ENCODE assay signal across 25 cellular contexts in the genomic region with DNA sequence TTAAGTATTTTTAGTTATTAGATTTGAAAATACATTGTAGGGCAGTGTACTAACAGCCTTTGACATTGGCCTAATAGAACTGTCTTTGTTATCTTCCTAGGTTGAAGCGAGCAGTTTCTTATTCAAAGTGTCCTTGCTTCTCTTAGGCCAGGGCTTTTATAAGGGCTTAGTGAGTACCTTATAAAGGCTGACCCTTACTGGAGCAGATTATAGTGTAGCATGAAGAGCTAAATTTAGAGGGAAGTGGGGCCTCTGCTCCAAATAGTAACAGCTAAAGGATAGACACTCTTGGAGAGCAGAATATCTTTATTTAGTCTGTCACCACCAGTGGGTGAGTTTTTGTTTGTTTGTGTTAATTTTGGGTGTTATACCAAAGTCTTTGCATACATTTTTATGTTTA. TPM values are rescaled to one million over a fixed set of nuclear protein-coding genes. Genes with fewer than 3 reads are reported as not detected.
A peak's percentile ranks its signal among the peaks of the same experiment; 100 is the strongest.
DNase-seq lines count a peak whose midpoint lies in the region; ATAC-seq, FAIRE-seq and TF ChIP-seq lines count a peak whose summit lies in the region.
"Had no signal": no experiment of that assay in that cellular context is flagged by ENCODE, and none has a peak within 500 bp of the region (broad histone marks: within the 10 kb centered on the region; RNA-seq: fewer than 3 reads in every experiment).

No MANE protein-coding gene starts in this region.

- TF ChIP-seq CTCF in HepG2 (CRISPR knock-in tag; IDR thresholded peaks at IDR 0.05): no peak
- TF ChIP-seq CTCF in right lobe of liver (IDR thresholded peaks at IDR 0.05): no peak
- TF ChIP-seq CTCF in cardiac muscle cell (IDR thresholded peaks at IDR 0.05; ENCODE audit: low read depth, low read length): no peak
- no peak for TF ChIP-seq CTCF in osteoblast (IDR thresholded peaks at IDR 0.05; ENCODE audit: extremely low read depth, low read depth, low read length)

- H3K4me3 ChIP-seq in HepG2 (replicated peaks in 1 of 3; ENCODE audit: insufficient read depth in 1 of 3, low read depth in 2 of 3, low read length in 3 of 3): no peak overlapping the region
- H3K4me3 ChIP-seq in right lobe of liver: no peak overlapping the region
- H3K4me3 ChIP-seq in cardiac muscle cell: peak overlapping the region; percentile 34
- H3K4me3 ChIP-seq in osteoblast (ENCODE audit: insufficient read depth, low read length): no peak overlapping the region
- H3K4me3 ChIP-seq in H7 (ENCODE audit: insufficient read depth, low read depth, low read length): no peak overlapping the region
- H3K4me3 ChIP-seq: lung, upper lobe of left lung had no signal

- DNase-seq in HepG2 (ENCODE audit: low spot score) (no peak), right lobe of liver (no peak), cardiac muscle cell (ENCODE audit: low read depth in 1 of 2, low spot score in 1 of 2) (peak in 1 of 2 donors; percentile 81), osteoblast (ENCODE audit: insufficient read length, low spot score, missing footprints) (no peak), NCI-H1105 (lab: John Stamatoyannopoulos, UW) (no peak), H7 (no peak)
- DNase-seq: ACHN; activated naive CD4-positive, alpha-beta T cell treated with Interleukin-2 at 50 U/mL for 16 hours; activated T-cell treated with anti-CD3 and anti-CD28 coated beads, Interleukin-2, amount 50 U/mL, for 1 hour; Calu3; dermis blood vessel endothelial cell; hypothalamus; NCI-H1436; NCI-H2171; NCI-H526 treated with DMSO at 0.1 percent for 48 hours; SHP77; stimulated activated CD4-positive, alpha-beta T cell treated with anti-CD3 and anti-CD28 coated beads, Interleukin-12 subunit alpha, Interleukin-12 subunit beta, amount 100 ng/mL, for 4 hours; stimulated activated naive CD8-positive, alpha-beta T cell treated with anti-CD3 and anti-CD28 coated beads, Interleukin-15, amount 100 ng/mL, for 72 hours; T-cell; upper lobe of left lung had no signal

- in situ Hi-C loops in HepG2 (cut with HindIII; ENCODE audit: extremely low pct_ligation_motif_present, low pct_unique_long_range_greater_than_20kb): no loop called here

- POLR2A ChIA-PET in HepG2 (lab: Yijun Ruan, JAX): interaction anchor here (2.5 kb wide), 1 partner anchor 16 kb away, joined by 8 read pairs; a partner anchor contains a TSS

- H2AFZ ChIP-seq in HepG2 (ENCODE audit: low read length): no peak overlapping the region
- H2AFZ ChIP-seq in osteoblast (ENCODE audit: low read length): no peak overlapping the region

- peaks cover 24% of the 10 kb centered on the region for H3K4me1 ChIP-seq in HepG2 (ENCODE audit: insufficient read depth, low read length)
- H3K4me1 ChIP-seq in right lobe of liver: peaks cover 0 to 8% (median 0%) of the 10 kb centered on the region in 4 donors
- peaks cover 70% of the 10 kb centered on the region for H3K4me1 ChIP-seq in cardiac muscle cell (ENCODE audit: low read depth)
- H3K4me1 ChIP-seq in osteoblast (ENCODE audit: insufficient read depth, low read length): peaks cover 20% of the 10 kb centered on the region
- H3K4me1 ChIP-seq: upper lobe of left lung had no signal

- intact Hi-C loops in HepG2 (cut with micrococcal nuclease; ENCODE audit: unreplicated experiment) (loop anchor here (2.0 to 10.0 kb wide), 2 partner anchors 15 to 1287 kb away; a partner anchor contains a TSS), right lobe of liver (cut with DNase I) (no loop called here)

- no peaks in the 10 kb centered on the region for H3K9me3 ChIP-seq in HepG2 (ENCODE audit: low read length)
- no peaks in the 10 kb centered on the region for H3K9me3 ChIP-seq in right lobe of liver
- no peaks in the 10 kb centered on the region for H3K9me3 ChIP-seq in cardiac muscle cell (ENCODE audit: low read depth)
- H3K9me3 ChIP-seq in osteoblast (ENCODE audit: low read depth, low read length): no peaks in the 10 kb centered on the region
- H3K9me3 ChIP-seq: upper lobe of left lung had no signal

- H3K27ac ChIP-seq in HepG2 (ENCODE audit: extremely low read length, insufficient read depth, low read length) (no peak overlapping the region), right lobe of liver (no peak overlapping the region), cardiac muscle cell (peak overlapping the region; percentile 97), osteoblast (ENCODE audit: low read depth, low read length) (peak overlapping the region; percentile 25)
- H3K27ac ChIP-seq: C4-2B, upper lobe of left lung had no signal

- H4K20me1 ChIP-seq in HepG2 (ENCODE audit: insufficient read depth, low read length): peaks cover 3% of the 10 kb centered on the region; the same call in 1 of the 2 replicates
- H4K20me1 ChIP-seq in osteoblast (ENCODE audit: insufficient read depth, low read length): peaks cover 4% of the 10 kb centered on the region

- no peak overlapping the region for H3K9ac ChIP-seq in HepG2 (ENCODE audit: insufficient read depth, low read depth, low read length)

- TF ChIP-seq POLR2A in HepG2 (IDR thresholded peaks at IDR 0.05; ENCODE audit: insufficient read depth in 1 of 2, low read depth in 2 of 2, low read length in 2 of 2): no peak
- TF ChIP-seq POLR2A in right lobe of liver (IDR thresholded peaks at IDR 0.05): no peak

- CTCF ChIA-PET in HepG2 (lab: Yijun Ruan, JAX; ENCODE audit: low intra/inter-chr PET ratio, low total read pairs): no interaction called here

- TF ChIP-seq EP300 in HepG2 (IDR thresholded peaks at IDR 0.05; ENCODE audit: low read depth in 2 of 2, low read length in 2 of 2) (no peak), HepG2 (CRISPR knock-in tag; IDR thresholded peaks at IDR 0.05; ENCODE audit: borderline replicate concordance) (no peak)

- H3K27me3 ChIP-seq in HepG2 (ENCODE audit: control insufficient read depth in 1 of 2, insufficient read depth in 2 of 2, low read length in 2 of 2): no peaks in the 10 kb centered on the region
- H3K27me3 ChIP-seq in right lobe of liver: no peaks in the 10 kb centered on the region
- H3K27me3 ChIP-seq in cardiac muscle cell: no peaks in the 10 kb centered on the region
- no peaks in the 10 kb centered on the region for H3K27me3 ChIP-seq in osteoblast (ENCODE audit: insufficient read depth, low read length)
- no peaks in the 10 kb centered on the region for H3K27me3 ChIP-seq in H7 (ENCODE audit: control insufficient read depth, insufficient read depth, low read length)
- H3K27me3 ChIP-seq: upper lobe of left lung had no signal

- H3K36me3 ChIP-seq in HepG2 (replicated peaks in 1 of 2; ENCODE audit: control insufficient read depth in 1 of 2, insufficient read depth in 2 of 2, low read length in 2 of 2) (peaks cover 3% of the 10 kb centered on the region in 2 experiments; a peak in 1 of 5 replicates), right lobe of liver (no peaks in the 10 kb centered on the region), cardiac muscle cell (peaks cover 3% of the 10 kb centered on the region), osteoblast (ENCODE audit: insufficient read depth, low read length) (peaks cover 5% of the 10 kb centered on the region), H7 (replicated peaks; ENCODE audit: control insufficient read depth, insufficient read depth, low read length) (no peaks in the 10 kb centered on the region)
- H3K36me3 ChIP-seq: upper lobe of left lung had no signal

- no peak for FAIRE-seq in HepG2 (lab: Jason Lieb, UNC)
- FAIRE-seq: H1 had no signal

- no peak for ATAC-seq in HepG2
- no peak for ATAC-seq in right lobe of liver
- no peak for ATAC-seq in GM19324 (IDR thresholded peaks at IDR 0.05; ENCODE audit: low FRiP score, unreplicated experiment)
- no peak for ATAC-seq in HG03354 (IDR thresholded peaks at IDR 0.05; ENCODE audit: poor library complexity, severe bottlenecking, unreplicated experiment)
- ATAC-seq: T-cell had no signal

- H3K4me2 ChIP-seq in HepG2 (ENCODE audit: low read depth, low read length) (no peak overlapping the region), osteoblast (ENCODE audit: insufficient read depth, low read length) (no peak overlapping the region)

- BruUV-seq in HepG2 (replicated peaks; lab: Mats Ljungman, UMichigan): TSS peak; percentile 7

- 94% methylated on average over 1 of the region's 1 CpG for WGBS in HepG2 (ENCODE audit: low lambda C conversion rate)
- WGBS in right lobe of liver (ENCODE audit: insufficient coverage, low coverage, low lambda C conversion rate, missing lambda C conversion rate): 100% methylated on average over 1 of the region's 1 CpG

- H3K79me2 ChIP-seq in HepG2 (ENCODE audit: insufficient read depth, low read length) (peaks cover 67% of the 10 kb centered on the region), osteoblast (ENCODE audit: insufficient read depth, low read length) (peaks cover 73% of the 10 kb centered on the region)

- TF ChIP-seq RAD21 in HepG2 (CRISPR knock-in tag; IDR thresholded peaks at IDR 0.05): no peak

RNA-seq across cellular contexts. Expression of a gene that starts 15.9 kb away (rescaled TPM):
- total RNA-seq in HepG2 (2016; rRNA removed; fragmentation: Illumina TruSeq; extraction: Trizol) (95.2 and 111 TPM in 2 replicates), right lobe of liver (10 to 100 TPM in 5 of 6 experiments, 1 to 10 TPM in 1; 9.6 to 25.3 (median 12.1) TPM), cardiac muscle cell (281 and 358 TPM in 2 replicates), osteoblast (45.4 and 52.8 TPM in 2 replicates)
- 24.6 and 26.3 TPM in 2 replicates for total RNA-seq in HepG2 (2016; cell fraction: cytosol; rRNA removed; fragmentation: Illumina TruSeq; extraction: Trizol; ENCODE audit: low read depth)
- total RNA-seq in HepG2 (2016; cell fraction: insoluble cytoplasmic fraction; rRNA removed; fragmentation: Illumina TruSeq; extraction: Trizol): 91.8 and 119 TPM in 2 replicates
- total RNA-seq in HepG2 (2016; cell fraction: membrane; rRNA removed; fragmentation: Illumina TruSeq; extraction: Trizol): 43.6 and 54.1 TPM in 2 replicates
- 59.6 and 61.1 TPM in 2 replicates for total RNA-seq in HepG2 (2016; cell fraction: nucleus; rRNA removed; fragmentation: Illumina TruSeq; extraction: Trizol)
- polyA plus RNA-seq in HepG2 (2011; rRNA removed) (18.9 and 21.8 TPM in 2 replicates), cardiac muscle cell (236 and 421 TPM in 2 replicates)
- polyA plus RNA-seq in HepG2 (2011; cell fraction: cytosol; rRNA removed): 15.7 and 20.2 TPM in 2 replicates
- polyA plus RNA-seq in HepG2 (2011; cell fraction: nucleus; rRNA removed): 10.2 and 13.5 TPM in 2 replicates
- polyA plus RNA-seq in HepG2 (2012): 41.3 and 44.8 TPM in 2 replicates
- 18.9 and 19.3 TPM in 2 replicates for polyA plus RNA-seq in HepG2 (2016; cell fraction: cytosol; fragmentation: Illumina TruSeq; extraction: Trizol; ENCODE audit: low read depth)
- polyA plus RNA-seq in HepG2 (2016; cell fraction: insoluble cytoplasmic fraction; fragmentation: Illumina TruSeq; extraction: Trizol; ENCODE audit: low read depth): 110 and 116 TPM in 2 replicates
- 35.7 and 40.4 TPM in 2 replicates for polyA plus RNA-seq in HepG2 (2016; cell fraction: membrane; fragmentation: Illumina TruSeq; extraction: Trizol; ENCODE audit: low read depth)
- 70.6 and 75.4 TPM in 2 replicates for polyA plus RNA-seq in HepG2 (2016; cell fraction: nucleus; fragmentation: Illumina TruSeq; extraction: Trizol; ENCODE audit: insufficient read depth, low read depth)
- polyA minus RNA-seq in HepG2 (2011; rRNA and poly(A)+ RNA removed; ENCODE audit: low replicate concordance): 13.7 and 46.5 TPM in 2 replicates
- polyA minus RNA-seq in HepG2 (2011; cell fraction: cytosol; rRNA and poly(A)+ RNA removed): 18.9 and 20.9 TPM in 2 replicates
- 16.3 and 16.4 TPM in 2 replicates for polyA minus RNA-seq in HepG2 (2011; cell fraction: nucleus; rRNA and poly(A)+ RNA removed)
- total RNA-seq in H7 (2014; rRNA removed; shearing (Covaris generic)): 99.0 and 99.3 TPM in 2 replicates

RNA-seq across cellular contexts. Expression of a gene that starts 16.4 kb away (rescaled TPM):
- total RNA-seq in HepG2 (2016; rRNA removed; fragmentation: Illumina TruSeq; extraction: Trizol): 21.6 and 32.0 TPM in 2 replicates
- total RNA-seq in HepG2 (2016; cell fraction: cytosol; rRNA removed; fragmentation: Illumina TruSeq; extraction: Trizol; ENCODE audit: low read depth): 3.9 and 4.5 TPM in 2 replicates
- 24.4 and 33.4 TPM in 2 replicates for total RNA-seq in HepG2 (2016; cell fraction: insoluble cytoplasmic fraction; rRNA removed; fragmentation: Illumina TruSeq; extraction: Trizol)
- total RNA-seq in HepG2 (2016; cell fraction: membrane; rRNA removed; fragmentation: Illumina TruSeq; extraction: Trizol): 7.4 and 9.7 TPM in 2 replicates
- total RNA-seq in HepG2 (2016; cell fraction: nucleus; rRNA removed; fragmentation: Illumina TruSeq; extraction: Trizol): 21.8 and 22.0 TPM in 2 replicates
- polyA plus RNA-seq in HepG2 (2011; rRNA removed): 11.1 and 12.2 TPM in 2 replicates
- 6.9 and 9.6 TPM in 2 replicates for polyA plus RNA-seq in HepG2 (2011; cell fraction: cytosol; rRNA removed)
- polyA plus RNA-seq in HepG2 (2011; cell fraction: nucleus; rRNA removed): 15.2 and 29.4 TPM in 2 replicates
- 8.1 and 11.2 TPM in 2 replicates for polyA plus RNA-seq in HepG2 (2012)
- 2.0 and 2.3 TPM in 2 replicates for polyA plus RNA-seq in HepG2 (2016; cell fraction: cytosol; fragmentation: Illumina TruSeq; extraction: Trizol; ENCODE audit: low read depth)
- 24.1 and 25.7 TPM in 2 replicates for polyA plus RNA-seq in HepG2 (2016; cell fraction: insoluble cytoplasmic fraction; fragmentation: Illumina TruSeq; extraction: Trizol; ENCODE audit: low read depth)
- 3.7 and 4.4 TPM in 2 replicates for polyA plus RNA-seq in HepG2 (2016; cell fraction: membrane; fragmentation: Illumina TruSeq; extraction: Trizol; ENCODE audit: low read depth)
- polyA plus RNA-seq in HepG2 (2016; cell fraction: nucleus; fragmentation: Illumina TruSeq; extraction: Trizol; ENCODE audit: insufficient read depth, low read depth): 21.6 and 21.7 TPM in 2 replicates
- polyA minus RNA-seq in HepG2 (2011; rRNA and poly(A)+ RNA removed; ENCODE audit: low replicate concordance): 5.6 and 11.4 TPM in 2 replicates
- 5.4 and 6.8 TPM in 2 replicates for polyA minus RNA-seq in HepG2 (2011; cell fraction: cytosol; rRNA and poly(A)+ RNA removed)
- 25.9 and 29.4 TPM in 2 replicates for polyA minus RNA-seq in HepG2 (2011; cell fraction: nucleus; rRNA and poly(A)+ RNA removed)
- total RNA-seq in right lobe of liver: 1 to 10 TPM; 4.2 to 7.1 (median 4.7) TPM
- 36.7 and 54.1 TPM in 2 replicates for total RNA-seq in cardiac muscle cell
- polyA plus RNA-seq in cardiac muscle cell: 44.6 and 81.5 TPM in 2 replicates
- total RNA-seq in osteoblast: 26.8 and 28.0 TPM in 2 replicates
- total RNA-seq in H7 (2014; rRNA removed; shearing (Covaris generic)): 13.6 and 16.8 TPM in 2 replicates

Comparison
In these comparisons a context has a peak if more than half of its experiments do, and no peak if none do; other contexts are left out.
1. H3K27ac ChIP-seq: peak in cardiac muscle cell (single experiment) and osteoblast (single experiment); none in HepG2 (single experiment) and right lobe of liver (0 of 3).